11 cellular contexts compared by ENCODE assay signal in the genomic region with DNA sequence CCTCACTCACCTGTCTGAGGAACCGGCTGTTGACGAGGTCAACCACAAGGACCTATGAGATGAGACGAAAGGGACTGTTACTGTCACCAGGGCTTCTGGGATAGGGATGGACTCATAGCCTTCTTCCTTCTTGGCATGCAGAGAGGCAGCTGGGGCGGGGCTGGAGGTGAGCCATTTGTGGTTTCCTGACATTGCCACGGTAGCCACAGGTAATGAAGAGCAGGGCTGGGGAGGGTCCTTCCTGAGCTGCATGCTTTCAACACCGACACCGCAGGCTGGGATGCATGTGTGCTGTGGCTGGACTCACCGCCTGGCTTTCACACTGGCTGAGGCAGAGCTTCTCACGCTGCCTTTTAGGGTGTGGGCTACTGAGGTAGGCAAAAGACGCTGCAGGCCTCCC. TPM values are rescaled to one million over a fixed set of nuclear protein-coding genes. Genes with fewer than 3 reads are reported as not detected.
DNase-seq lines count a peak whose midpoint lies in the region; ATAC-seq and TF ChIP-seq lines count a peak whose summit lies in the region.
"Had no signal": no experiment of that assay in that cellular context is flagged by ENCODE, and none has a peak within 500 bp of the region (broad histone marks: within the 10 kb centered on the region; RNA-seq: fewer than 3 reads in every experiment).

No MANE protein-coding gene starts in this region.

- TF ChIP-seq POLR2A in esophagus squamous epithelium (IDR thresholded peaks at IDR 0.05) (no peak), erythroblast (IDR thresholded peaks at IDR 0.05; ENCODE audit: low read length) (no peak)

- peaks cover 14% of the 10 kb centered on the region for H3K4me1 Mint-ChIP-seq in activated CD4-positive, alpha-beta memory T cell treated with anti-CD3 and anti-CD28 coated beads, Interleukin-2, amount 10 ng/mL, durations not matched to agents 7 days and 5 days

- no peak overlapping the region for H3K4me3 ChIP-seq in fibroblast of mammary gland (ENCODE audit: control insufficient read depth, low read depth, low read length)
- H3K4me3 ChIP-seq in esophagus squamous epithelium = no peak overlapping the region
- H3K4me3 ChIP-seq: adrenal gland had no signal

- H3K4me1 ChIP-seq in esophagus squamous epithelium = peaks cover 0 to 6% (median 0%) of the 10 kb centered on the region in 3 donors
- H3K4me1 ChIP-seq: adrenal gland had no signal

- TF ChIP-seq CTCF in fibroblast of mammary gland (conservative IDR thresholded peaks at IDR 0.05; ENCODE audit: control insufficient read depth, insufficient read depth, low read depth, low read length) = no peak
- TF ChIP-seq CTCF in esophagus squamous epithelium (IDR thresholded peaks at IDR 0.05) = no peak

- H3K27ac Mint-ChIP-seq in activated CD4-positive, alpha-beta memory T cell treated with anti-CD3 and anti-CD28 coated beads, Interleukin-2, amount 10 ng/mL, durations not matched to agents 7 days and 5 days = no peak overlapping the region

- CTCF ChIA-PET in activated CD4-positive, alpha-beta memory T cell treated with anti-CD3 and anti-CD28 coated beads, Interleukin-2, amount 10 ng/mL, durations not matched to agents 7 days and 5 days (lab: Charles Lee) = no interaction called here

- POLR2A ChIA-PET in activated CD4-positive, alpha-beta memory T cell treated with anti-CD3 and anti-CD28 coated beads, Interleukin-2, amount 10 ng/mL, durations not matched to agents 7 days and 5 days (lab: Charles Lee) = interaction anchor here (0.6 kb wide), 1 partner anchor 47 kb away, joined by 3 read pairs; no protein-coding TSS in a partner anchor

- peaks cover 6% of the 10 kb centered on the region for H3K27me3 Mint-ChIP-seq in activated CD4-positive, alpha-beta memory T cell treated with anti-CD3 and anti-CD28 coated beads, Interleukin-2, amount 10 ng/mL, durations not matched to agents 7 days and 5 days

- no peaks in the 10 kb centered on the region for H3K36me3 Mint-ChIP-seq in activated CD4-positive, alpha-beta memory T cell treated with anti-CD3 and anti-CD28 coated beads, Interleukin-2, amount 10 ng/mL, durations not matched to agents 7 days and 5 days (ENCODE audit: low read depth)
- H3K36me3 Mint-ChIP-seq: CD14-positive monocyte had no signal

- 43 to 46% methylated on average over 2 to 7 of the region's 10 CpGs for WGBS in esophagus squamous epithelium, 2 donors

- intact Hi-C loops in Right ventricle myocardium superior (cut with DNase I) (no loop called here), left ventricle myocardium superior (cut with micrococcal nuclease) (no loop called here), esophagus squamous epithelium (cut with DNase I) (no loop called here)

- no peak overlapping the region for H3K4me3 Mint-ChIP-seq in activated CD4-positive, alpha-beta memory T cell treated with anti-CD3 and anti-CD28 coated beads, Interleukin-2, amount 10 ng/mL, durations not matched to agents 7 days and 5 days
- H3K4me3 Mint-ChIP-seq: CD14-positive monocyte had no signal

- peaks cover 0 to 4% (median 0%) of the 10 kb centered on the region in 3 donors for H3K36me3 ChIP-seq in esophagus squamous epithelium
- H3K36me3 ChIP-seq: adrenal gland had no signal

- no peaks in the 10 kb centered on the region for H3K9me3 ChIP-seq in esophagus squamous epithelium
- H3K9me3 ChIP-seq: adrenal gland had no signal

- DNase-seq in Right ventricle myocardium superior (peak; percentile 40), left ventricle myocardium superior (no peak), fibroblast of mammary gland (ENCODE audit: low read depth) (peak; percentile 39), esophagus squamous epithelium (lab: John Stamatoyannopoulos, UW) (no peak), erythroblast (lab: John Stamatoyannopoulos, UW) (no peak), NCI-H2081 (lab: John Stamatoyannopoulos, UW) (no peak)
- DNase-seq in activated CD4-positive, alpha-beta memory T cell treated with anti-CD3 and anti-CD28 coated beads, Interleukin-2, amount 10 ng/mL, durations not matched to agents 7 days and 5 days = peak; percentile 44
- DNase-seq: adrenal gland, foreskin melanocyte had no signal

- no peak overlapping the region for H3K27ac ChIP-seq in esophagus squamous epithelium
- H3K27ac ChIP-seq: adrenal gland had no signal

- H3K9me3 Mint-ChIP-seq in activated CD4-positive, alpha-beta memory T cell treated with anti-CD3 and anti-CD28 coated beads, Interleukin-2, amount 10 ng/mL, durations not matched to agents 7 days and 5 days = no peaks in the 10 kb centered on the region

- peaks cover 0 to 10% (median 0%) of the 10 kb centered on the region in 4 donors for H3K27me3 ChIP-seq in esophagus squamous epithelium
- H3K27me3 ChIP-seq: adrenal gland had no signal

- ATAC-seq in Right ventricle myocardium superior (ENCODE audit: poor library complexity) (no peak), left ventricle myocardium superior (no peak), HG02938 (IDR thresholded peaks at IDR 0.05; ENCODE audit: unreplicated experiment) (no peak)

RNA-seq across cellular contexts. Expression of gene MKRN1, which starts 46.4 kb away (rescaled TPM):
- total RNA-seq in Right ventricle myocardium superior (94.7 TPM), left ventricle myocardium superior (118 TPM), esophagus squamous epithelium (10 to 100 TPM; 42.6 to 66.4 (median 43.5) TPM)
- total RNA-seq in activated CD4-positive, alpha-beta memory T cell treated with anti-CD3 and anti-CD28 coated beads, Interleukin-2, amount 10 ng/mL, durations not matched to agents 7 days and 5 days = 100 to 1,000 TPM; 119 to 122 TPM

Comparison
In these comparisons a context has a peak if more than half of its experiments do, and no peak if none do; other contexts are left out.
1. DNase-seq: peak in Right ventricle myocardium superior (single experiment), activated CD4-positive, alpha-beta memory T cell treated with anti-CD3 and anti-CD28 coated beads, Interleukin-2, amount 10 ng/mL, durations not matched to agents 7 days and 5 days (single experiment) and fibroblast of mammary gland (single experiment); none in left ventricle myocardium superior (single experiment), esophagus squamous epithelium (single experiment), erythroblast (0 of 2) and NCI-H2081 (0 of 2).